11 cellular contexts compared by ENCODE assay signal in genomic region chr2:223465793-223466192, GRCh38.
DNase-seq lines count a peak whose midpoint lies in the region; ATAC-seq and TF ChIP-seq lines count a peak whose summit lies in the region.
"Had no signal": no experiment of that assay in that cellular context is flagged by ENCODE, and none has a peak within 500 bp of the region (broad histone marks: within the 10 kb centered on the region; RNA-seq: fewer than 3 reads in every experiment).

No MANE protein-coding gene starts in this region.

- no peak for TF ChIP-seq CTCF in foreskin keratinocyte (conservative IDR thresholded peaks at IDR 0.05)

- no peak overlapping the region for H3K4me3 Mint-ChIP-seq in activated T-cell treated with anti-CD3 and anti-CD28 coated beads, Interleukin-2, amount 50 U/mL, for 4 hours
- no peak overlapping the region for H3K4me3 Mint-ChIP-seq in activated naive CD8-positive, alpha-beta T cell treated with anti-CD3 and anti-CD28 coated beads for 36 hours

- H3K27me3 Mint-ChIP-seq in activated T-cell treated with anti-CD3 and anti-CD28 coated beads, Interleukin-2, amount 50 U/mL, for 4 hours (ENCODE audit: low read depth) = no peaks in the 10 kb centered on the region
- H3K27me3 Mint-ChIP-seq in activated naive CD8-positive, alpha-beta T cell treated with anti-CD3 and anti-CD28 coated beads for 36 hours = no peaks in the 10 kb centered on the region

- H3K27me3 ChIP-seq in foreskin keratinocyte = no peaks in the 10 kb centered on the region

- no peaks in the 10 kb centered on the region for H3K9me3 Mint-ChIP-seq in activated T-cell treated with anti-CD3 and anti-CD28 coated beads, Interleukin-2, amount 50 U/mL, for 4 hours
- H3K9me3 Mint-ChIP-seq in activated naive CD8-positive, alpha-beta T cell treated with anti-CD3 and anti-CD28 coated beads for 36 hours = peaks cover 2% of the 10 kb centered on the region

- H3K27ac Mint-ChIP-seq in activated naive CD8-positive, alpha-beta T cell treated with anti-CD3 and anti-CD28 coated beads for 36 hours = no peak overlapping the region

- DNase-seq in GM03348 (ENCODE audit: low spot score) = peak; percentile 87
- peak; percentile 60 for DNase-seq in SK-MEL-5 (ENCODE audit: low read depth, low spot score)
- DNase-seq in foreskin keratinocyte = peak; percentile 53 to 71
- DNase-seq in renal cortical epithelial cell (ENCODE audit: low read depth) = peak; percentile 100
- DNase-seq in activated T-cell treated with anti-CD3 and anti-CD28 coated beads, Interleukin-2, amount 50 U/mL, for 4 hours = no peak
- DNase-seq in ecto neural progenitor cell (ENCODE audit: low spot score) = no peak
- no peak for DNase-seq in activated naive CD8-positive, alpha-beta T cell treated with anti-CD3 and anti-CD28 coated beads for 36 hours
- DNase-seq: activated CD4-positive, CD25-positive, alpha-beta regulatory T cell; erythroblast; stimulated activated CD4-positive, alpha-beta T cell treated with anti-CD3 and anti-CD28 coated beads, Interleukin-2, amount 100 ng/mL, for 24 hours had no signal

- in situ Hi-C loops in SK-MEL-5 (cut with HindIII; ENCODE audit: low pct_unique_long_range_greater_than_20kb, low sequenced_read_pairs) = no loop called here

- peaks cover 7% of the 10 kb centered on the region for H3K4me1 ChIP-seq in foreskin keratinocyte

- no peak overlapping the region for H3K27ac ChIP-seq in foreskin keratinocyte

- no peaks in the 10 kb centered on the region for H3K4me1 Mint-ChIP-seq in activated T-cell treated with anti-CD3 and anti-CD28 coated beads, Interleukin-2, amount 50 U/mL, for 4 hours (ENCODE audit: low read depth)
- no peaks in the 10 kb centered on the region for H3K4me1 Mint-ChIP-seq in activated naive CD8-positive, alpha-beta T cell treated with anti-CD3 and anti-CD28 coated beads for 36 hours

- H3K36me3 Mint-ChIP-seq in activated T-cell treated with anti-CD3 and anti-CD28 coated beads, Interleukin-2, amount 50 U/mL, for 4 hours (ENCODE audit: insufficient read depth) = no peaks in the 10 kb centered on the region
- H3K36me3 Mint-ChIP-seq in activated naive CD8-positive, alpha-beta T cell treated with anti-CD3 and anti-CD28 coated beads for 36 hours = no peaks in the 10 kb centered on the region

- peak; percentile 39 for ATAC-seq in foreskin keratinocyte
- ATAC-seq in activated T-cell treated with anti-CD3 and anti-CD28 coated beads, Interleukin-2, amount 50 U/mL, for 4 hours = no peak
- ATAC-seq in GM18502 (IDR thresholded peaks at IDR 0.05; ENCODE audit: poor library complexity, unreplicated experiment) = no peak

Comparison
In these comparisons a context has a peak if more than half of its experiments do, and no peak if none do; other contexts are left out.
1. DNase-seq: peak in GM03348 (single experiment), SK-MEL-5 (single experiment), foreskin keratinocyte (2 of 2) and renal cortical epithelial cell (single experiment); none in activated T-cell treated with anti-CD3 and anti-CD28 coated beads, Interleukin-2, amount 50 U/mL, for 4 hours (single experiment), ecto neural progenitor cell (single experiment) and activated naive CD8-positive, alpha-beta T cell treated with anti-CD3 and anti-CD28 coated beads for 36 hours (single experiment).